ENCODE assay signal across 32 cellular contexts in genomic region chr6:79864001-79864400, GRCh38.
DNase-seq lines count a peak whose midpoint lies in the region; ATAC-seq lines count a peak whose summit lies in the region.
"Had no signal": no experiment of that assay in that cellular context is flagged by ENCODE, and none has a peak within 500 bp of the region (broad histone marks: within the 10 kb centered on the region; RNA-seq: fewer than 3 reads in every experiment).

No MANE protein-coding gene starts in this region.

- no peaks in the 10 kb centered on the region for H3K36me3 Mint-ChIP-seq in activated naive CD4-positive, alpha-beta T cell treated with anti-CD3 and anti-CD28 coated beads, Interleukin-2, amount 50 U/mL, for 72 hours
- H3K36me3 Mint-ChIP-seq: activated naive CD8-positive, alpha-beta T cell treated with anti-CD3 and anti-CD28 coated beads, Interleukin-2, amount 10 ng/mL, durations not matched to agents 7 days and 5 days; CD8-positive, alpha-beta T cell had no signal

- ATAC-seq in HG03280 (IDR thresholded peaks at IDR 0.05; ENCODE audit: unreplicated experiment) (no peak), HG02759 (IDR thresholded peaks at IDR 0.05; ENCODE audit: unreplicated experiment) (no peak)
- ATAC-seq in activated naive CD4-positive, alpha-beta T cell treated with anti-CD3 and anti-CD28 coated beads, Interleukin-2, amount 50 U/mL, for 72 hours = no peak
- ATAC-seq: CD8-positive, alpha-beta T cell; effector memory CD8-positive, alpha-beta T cell; heart left ventricle; K562; mucosa of descending colon; PC-3; right cardiac atrium; Right ventricle myocardium inferior had no signal

- H3K9me3 Mint-ChIP-seq in activated naive CD4-positive, alpha-beta T cell treated with anti-CD3 and anti-CD28 coated beads, Interleukin-2, amount 50 U/mL, for 72 hours = no peaks in the 10 kb centered on the region
- H3K9me3 Mint-ChIP-seq: activated naive CD8-positive, alpha-beta T cell treated with anti-CD3 and anti-CD28 coated beads, Interleukin-2, amount 10 ng/mL, durations not matched to agents 7 days and 5 days; CD8-positive, alpha-beta T cell; effector memory CD8-positive, alpha-beta T cell; nephron had no signal

- no peak overlapping the region for H3K27ac Mint-ChIP-seq in activated naive CD4-positive, alpha-beta T cell treated with anti-CD3 and anti-CD28 coated beads, Interleukin-2, amount 50 U/mL, for 72 hours
- H3K27ac Mint-ChIP-seq: activated naive CD8-positive, alpha-beta T cell treated with anti-CD3 and anti-CD28 coated beads, Interleukin-2, amount 10 ng/mL, durations not matched to agents 7 days and 5 days; B cell; CD8-positive, alpha-beta T cell; effector memory CD8-positive, alpha-beta T cell; nephron had no signal

- DNase-seq in NCI-H2227 (lab: John Stamatoyannopoulos, UW; ENCODE audit: unreplicated experiment) (peak; percentile 10), NCI-H2227 treated with DMSO at 0.1 percent for 48 hours (lab: John Stamatoyannopoulos, UW) (no peak), NCI-H1694 treated with DMSO at 0.1 percent for 48 hours (lab: John Stamatoyannopoulos, UW) (peak; percentile 23), NCI-H774 (lab: John Stamatoyannopoulos, UW) (peak; percentile 20), NOMO-1 (lab: John Stamatoyannopoulos, UW; ENCODE audit: unreplicated experiment in 2 of 2) (no peak)
- DNase-seq in activated naive CD4-positive, alpha-beta T cell treated with anti-CD3 and anti-CD28 coated beads, Interleukin-2, amount 50 U/mL, for 72 hours (ENCODE audit: low spot score in 2 of 2) = no peak
- DNase-seq: activated CD4-positive, alpha-beta T cell treated with anti-CD3 and anti-CD28 coated beads for 1 hour; activated CD8-positive, alpha-beta memory T cell treated with anti-CD3 and anti-CD28 coated beads for 24 hours; activated effector memory CD4-positive, alpha-beta T cell treated with anti-CD3 and anti-CD28 coated beads, Interleukin-2, amount 50 U/mL, for 16 hours; activated naive CD8-positive, alpha-beta T cell treated with anti-CD3 and anti-CD28 coated beads, Interleukin-2, amount 10 ng/mL, durations not matched to agents 7 days and 5 days; activated T-cell treated with anti-CD3 and anti-CD28 coated beads, Interleukin-2, amount 50 U/mL, for 1 hour; CD8-positive, alpha-beta T cell; cortex of kidney; effector memory CD8-positive, alpha-beta T cell; foreskin fibroblast; HCEC 1CT; heart left ventricle; kidney; mucosa of descending colon; NCI-H2029 treated with DMSO at 0.1 percent for 48 hours; ovary; PC-3; right cardiac atrium; spleen; T-helper 2 cell; transverse colon had no signal

Comparison
In these comparisons a context has a peak if more than half of its experiments do, and no peak if none do; other contexts are left out.
1. DNase-seq: peak in NCI-H2227 (single experiment), NCI-H1694 treated with DMSO at 0.1 percent for 48 hours (single experiment) and NCI-H774 (single experiment); none in NCI-H2227 treated with DMSO at 0.1 percent for 48 hours (single experiment), NOMO-1 (0 of 2) and activated naive CD4-positive, alpha-beta T cell treated with anti-CD3 and anti-CD28 coated beads, Interleukin-2, amount 50 U/mL, for 72 hours (0 of 2).